Comparison of ENCODE assay signal across 19 cellular contexts in the genomic region with DNA sequence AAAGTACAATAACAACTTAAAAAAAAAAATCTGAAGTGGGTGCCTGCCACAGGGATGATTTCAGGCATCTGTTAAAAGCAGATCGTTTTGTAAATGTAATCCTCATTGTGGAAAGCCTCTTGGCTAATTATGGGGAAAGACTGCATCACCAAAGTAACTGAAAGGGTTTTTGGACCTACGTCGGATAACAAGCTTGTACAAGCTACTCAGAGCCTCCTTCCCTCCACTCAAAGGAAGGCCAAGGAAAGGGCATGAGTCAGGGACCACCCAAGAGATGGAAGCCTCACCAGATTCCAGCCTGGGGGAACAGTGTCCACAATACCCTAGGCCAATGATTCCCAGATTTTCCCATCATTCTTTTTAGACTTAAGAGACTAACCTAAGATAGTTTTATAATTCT.
DNase-seq lines count a peak whose midpoint lies in the region; FAIRE-seq and TF ChIP-seq lines count a peak whose summit lies in the region.
"Had no signal": no experiment of that assay in that cellular context is flagged by ENCODE, and none has a peak within 500 bp of the region (broad histone marks: within the 10 kb centered on the region; RNA-seq: fewer than 3 reads in every experiment).

No MANE protein-coding gene starts in this region.

- no peaks in the 10 kb centered on the region for H3K36me3 ChIP-seq in breast epithelium
- peaks cover 4 to 10% of the 10 kb centered on the region in 2 experiments for H3K36me3 ChIP-seq in keratinocyte (ENCODE audit: control insufficient read depth in 2 of 2, extremely low read depth in 1 of 2, insufficient read depth in 2 of 2, low read length in 2 of 2)
- H3K36me3 ChIP-seq in suprapubic skin: peaks cover 11% of the 10 kb centered on the region

- H3K27me3 ChIP-seq in breast epithelium: no peaks in the 10 kb centered on the region
- no peaks in the 10 kb centered on the region for H3K27me3 ChIP-seq in keratinocyte (ENCODE audit: control insufficient read depth, extremely low read depth, insufficient read depth, low read length)
- H3K27me3 ChIP-seq in suprapubic skin: no peaks in the 10 kb centered on the region
- H3K27me3 ChIP-seq: gastrocnemius medialis had no signal

- 35% methylated on average over 3 of the region's 3 CpGs for WGBS in suprapubic skin

- H3K4me3 ChIP-seq in breast epithelium: no peak overlapping the region
- no peak overlapping the region for H3K4me3 ChIP-seq in keratinocyte (ENCODE audit: control insufficient read depth in 2 of 3, extremely low read depth in 1 of 3, insufficient read depth in 2 of 3, low read depth in 1 of 3, low read length in 3 of 3)
- H3K4me3 ChIP-seq in suprapubic skin: no peak overlapping the region
- H3K4me3 ChIP-seq: gastrocnemius medialis, K562 had no signal

- H3K79me2 ChIP-seq in keratinocyte (ENCODE audit: control insufficient read depth, insufficient read depth, low read length): no peaks in the 10 kb centered on the region

- no peak for TF ChIP-seq EP300 in suprapubic skin (IDR thresholded peaks at IDR 0.05)

- dilution Hi-C loops in keratinocyte (cut with MboI; ENCODE audit: extremely low pct_ligation_motif_present, low sequenced_read_pairs): no loop called here

- DNase-seq in HTR-8/SVneo (ENCODE audit: insufficient read length, low spot score): peak; percentile 42
- no peak for DNase-seq in breast epithelium (ENCODE audit: low spot score in 2 of 2)
- DNase-seq in keratinocyte (ENCODE audit: low read depth, low spot score): no peak
- DNase-seq in suprapubic skin (ENCODE audit: low spot score in 2 of 2): no peak
- DNase-seq in SKM-1 (lab: John Stamatoyannopoulos, UW; ENCODE audit: unreplicated experiment): no peak
- no peak for DNase-seq in NCI-H1436 (lab: John Stamatoyannopoulos, UW)
- no peak for DNase-seq in NOMO-1 treated with dmso at 0.1 percent for 144 hours (lab: John Stamatoyannopoulos, UW; ENCODE audit: unreplicated experiment)
- DNase-seq in effector CD4-positive, alpha-beta T cell: no peak
- DNase-seq: activated T-cell treated with anti-CD3 and anti-CD28 coated beads, Interleukin-2, amount 50 U/mL, for 72 hours; Caco-2; central memory CD4-positive, alpha-beta T cell; gastrocnemius medialis; left colon; NCI-H2171; occipital lobe; RPMI8226; stimulated activated CD4-positive, alpha-beta T cell treated with anti-CD3 and anti-CD28 coated beads, Interleukin-2, amount 100 ng/mL, for 48 hours had no signal

- TF ChIP-seq POLR2A in breast epithelium (IDR thresholded peaks at IDR 0.05) (no peak), suprapubic skin (IDR thresholded peaks at IDR 0.05) (no peak)

- no peak overlapping the region for H2AFZ ChIP-seq in keratinocyte (ENCODE audit: control insufficient read depth, low read length)

- H3K9me3 ChIP-seq in breast epithelium (no peaks in the 10 kb centered on the region), keratinocyte (ENCODE audit: control insufficient read depth, low read depth, low read length) (no peaks in the 10 kb centered on the region), suprapubic skin (no peaks in the 10 kb centered on the region)
- H3K9me3 ChIP-seq: Caco-2, gastrocnemius medialis had no signal

- FAIRE-seq in HTR-8/SVneo (lab: Jason Lieb, UNC) (no peak), keratinocyte (lab: Jason Lieb, UNC) (no peak)
- FAIRE-seq: K562 had no signal

- no peaks in the 10 kb centered on the region for H3K4me1 ChIP-seq in breast epithelium
- H3K4me1 ChIP-seq in keratinocyte (ENCODE audit: control insufficient read depth, extremely low read depth, insufficient read depth, low read length): peaks cover 23% of the 10 kb centered on the region
- H3K4me1 ChIP-seq in suprapubic skin: peaks cover 19% of the 10 kb centered on the region
- H3K4me1 ChIP-seq: Caco-2, gastrocnemius medialis had no signal

- intact Hi-C loops in breast epithelium (cut with DNase I; ENCODE audit: low total_unique reads): no loop called here

- H4K20me1 ChIP-seq in keratinocyte (ENCODE audit: control insufficient read depth, extremely low read depth, insufficient read depth, low read length): no peaks in the 10 kb centered on the region

- TF ChIP-seq CTCF in breast epithelium (IDR thresholded peaks at IDR 0.05) (no peak), keratinocyte (optimal IDR thresholded peaks at IDR 0.05 in 1 of 3, IDR thresholded peaks at IDR 0.05 in 1 of 3, conservative IDR thresholded peaks at IDR 0.05 in 1 of 3; ENCODE audit: extremely low read depth in 1 of 3, insufficient read depth in 2 of 3, low read length in 3 of 3) (no peak), suprapubic skin (IDR thresholded peaks at IDR 0.05) (no peak)

- H3K9me1 ChIP-seq in keratinocyte (ENCODE audit: control insufficient read depth, extremely low read depth, insufficient read depth, low read length): no peaks in the 10 kb centered on the region

- H3K27ac ChIP-seq in breast epithelium (peak overlapping the region; percentile 23 to 33), keratinocyte (ENCODE audit: control insufficient read depth, insufficient read depth, low read length) (peak overlapping the region; percentile 89), suprapubic skin (peak overlapping the region; percentile 75)
- H3K27ac ChIP-seq: VCaP had no signal

- peak overlapping the region; percentile 45 for H3K4me2 ChIP-seq in keratinocyte (ENCODE audit: control insufficient read depth, extremely low read depth, insufficient read depth, low read depth, low read length)

- peak overlapping the region; percentile 57 for H3K9ac ChIP-seq in keratinocyte (ENCODE audit: control insufficient read depth, extremely low read depth, insufficient read depth, low read length)

Comparison
In these comparisons a context has a peak if more than half of its experiments do, and no peak if none do; other contexts are left out.
1. H3K27ac ChIP-seq: peak in every context shown above with its lines; median percentile 89 in keratinocyte; 75 in suprapubic skin; 28 in breast epithelium.